In genomic region chr13:63107163-63107935, GRCh38 we compare ENCODE assay signal across 1 cellular context.
TF ChIP-seq lines count a peak whose summit lies in the region.

No MANE protein-coding gene starts in this region.

TF ChIP-seq in IMR-90, 13 proteins besides CTCF, POLR2A, EP300 and RAD21:
- no peak; the same call in 1 of the 2 replicates for TF ChIP-seq FOS (IDR thresholded peaks at IDR 0.05; ENCODE audit: low read depth, low read length)
- no peak for TF ChIP-seq ELK1 (IDR thresholded peaks at IDR 0.05; ENCODE audit: borderline replicate concordance, low read depth, low read length)
- no peak for TF ChIP-seq MAZ (IDR thresholded peaks at IDR 0.05; ENCODE audit: borderline replicate concordance, low read depth, low read length)
- no peak for TF ChIP-seq SMC3 (IDR thresholded peaks at IDR 0.05; ENCODE audit: low read depth, low read length)
- TF ChIP-seq RFX5 (IDR thresholded peaks at IDR 0.05; ENCODE audit: low read depth, low read length) = no peak
- TF ChIP-seq MAFK (IDR thresholded peaks at IDR 0.05; ENCODE audit: low read depth, low read length) = no peak
- TF ChIP-seq RCOR1 (IDR thresholded peaks at IDR 0.05; ENCODE audit: insufficient replicate concordance, low read length) = no peak
- no peak for TF ChIP-seq CHD1 (IDR thresholded peaks at IDR 0.05; ENCODE audit: low read depth, low read length)
- TF ChIP-seq NFE2L2 (IDR thresholded peaks at IDR 0.05; ENCODE audit: low read depth, low read length) = no peak
- no peak for TF ChIP-seq CEBPB (IDR thresholded peaks at IDR 0.05; ENCODE audit: low read depth, low read length)
- no peak for TF ChIP-seq USF2 (IDR thresholded peaks at IDR 0.05; ENCODE audit: low read depth, low read length)
- no peak for TF ChIP-seq MXI1 (IDR thresholded peaks at IDR 0.05; ENCODE audit: borderline replicate concordance, low read depth, low read length)
- no peak for TF ChIP-seq BHLHE40 (IDR thresholded peaks at IDR 0.05; ENCODE audit: low read depth, low read length)
